Comparison of ENCODE assay signal across 23 cellular contexts in the genomic region with DNA sequence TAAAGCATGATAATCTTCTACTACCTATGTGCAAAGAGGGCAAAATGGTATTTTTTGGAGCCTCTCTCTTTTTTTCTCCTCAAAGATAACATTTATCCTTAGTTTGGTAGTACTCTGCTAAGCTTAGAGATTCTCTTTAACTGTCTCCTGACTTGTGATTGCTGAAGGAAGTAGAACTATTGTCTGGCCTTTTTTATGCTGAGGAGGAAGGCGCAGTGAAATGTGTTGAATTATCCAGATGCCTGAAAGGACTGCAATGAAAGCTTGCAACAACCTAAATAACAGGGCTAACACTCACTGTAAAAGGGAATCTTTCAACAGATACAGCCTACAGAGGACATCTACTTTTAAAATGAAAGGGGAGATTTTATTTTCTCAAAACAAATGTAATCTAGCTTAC. TPM values are rescaled to one million over a fixed set of nuclear protein-coding genes. Genes with fewer than 3 reads are reported as not detected.
A peak's percentile ranks its signal among the peaks of the same experiment; 100 is the strongest.
DNase-seq lines count a peak whose midpoint lies in the region; ATAC-seq, FAIRE-seq and TF ChIP-seq lines count a peak whose summit lies in the region.
"Had no signal": no experiment of that assay in that cellular context is flagged by ENCODE, and none has a peak within 500 bp of the region (broad histone marks: within the 10 kb centered on the region; RNA-seq: fewer than 3 reads in every experiment).

No MANE protein-coding gene starts in this region.

- TF ChIP-seq POLR2A in H1 (IDR thresholded peaks at IDR 0.05; ENCODE audit: control extremely low read depth in 1 of 2, low read depth in 2 of 2, low read length in 2 of 2), result no peak

- peaks cover 6 to 14% of the 10 kb centered on the region in 2 experiments for H3K79me2 ChIP-seq in H1 (ENCODE audit: control insufficient read depth in 1 of 2, insufficient read depth in 2 of 2, low read length in 2 of 2)

- H3K4me3 ChIP-seq in HUES6 (ENCODE audit: low read depth, low read length), result no peak overlapping the region
- H3K4me3 ChIP-seq in H1 (ENCODE audit: extremely low read depth in 1 of 4, insufficient read depth in 2 of 4, low read depth in 3 of 4, low read length in 4 of 4), result peak overlapping the region in 1 of 4 experiments; percentile 41; a peak in 1 of 8 replicates
- H3K4me3 ChIP-seq in mesodermal cell (ENCODE audit: extremely low read depth, insufficient read depth, low read length, poor library complexity, severe bottlenecking), result no peak overlapping the region
- no peak overlapping the region for H3K4me3 ChIP-seq in mucosa of descending colon
- H3K4me3 ChIP-seq: GM12878, GM23248 had no signal

- H3K9ac ChIP-seq in HUES6 (ENCODE audit: low read length) (no peak overlapping the region), H1 (replicated peaks in 1 of 4; ENCODE audit: extremely low read depth in 1 of 4, low read depth in 3 of 4, low read length in 3 of 4) (no peak overlapping the region)
- H3K9ac ChIP-seq: GM23248, SK-N-SH had no signal

- no peak overlapping the region for H2BK120ac ChIP-seq in H1 (replicated peaks; ENCODE audit: low read depth, low read length)

- H4K20me1 ChIP-seq in H1 (replicated peaks in 1 of 2; ENCODE audit: control insufficient read depth in 1 of 2, insufficient read depth in 2 of 2, low read length in 2 of 2), result no peaks in the 10 kb centered on the region

- H3K9me3 ChIP-seq in HUES6 (ENCODE audit: control insufficient read depth, insufficient read depth, low read depth, low read length) (no peaks in the 10 kb centered on the region), H1 (ENCODE audit: insufficient read depth in 2 of 2, low read depth in 1 of 2, low read length in 1 of 2) (no peaks in the 10 kb centered on the region), mesodermal cell (ENCODE audit: control insufficient read depth, low read length) (no peaks in the 10 kb centered on the region), mucosa of descending colon (no peaks in the 10 kb centered on the region)
- H3K9me3 ChIP-seq: SK-N-SH had no signal

- H4K5ac ChIP-seq in H1 (ENCODE audit: insufficient read length, low read depth, low read length), result no peak overlapping the region

- H3K4me1 ChIP-seq in HUES6 (ENCODE audit: control insufficient read depth, insufficient read depth, low read length) (peaks cover 76% of the 10 kb centered on the region), H1 (replicated peaks in 1 of 4; ENCODE audit: control insufficient read depth in 3 of 4, insufficient read depth in 4 of 4, low read length in 3 of 4) (peaks cover 0 to 29% (median 17%) of the 10 kb centered on the region in 4 experiments; a peak in 4 of 7 replicates), mesodermal cell (ENCODE audit: control insufficient read depth, insufficient read depth, low read length, poor library complexity, severe bottlenecking) (peaks cover 28% of the 10 kb centered on the region), mucosa of descending colon (ENCODE audit: low read depth) (no peaks in the 10 kb centered on the region)

- CTCF ChIA-PET in H1 (lab: Charles Lee; ENCODE audit: partially characterized antibody), result interaction anchor here (1.1 kb wide), 2 partner anchors 10 to 69 kb away, joined by 4 to 5 read pairs; no protein-coding TSS in a partner anchor

- POLR2A ChIA-PET in H1 (lab: Charles Lee; ENCODE audit: partially characterized antibody), result interaction anchor here (1.1 to 1.6 kb wide), 3 partner anchors 9 to 69 kb away, joined by 3 to 4 read pairs (median 4); no protein-coding TSS in a partner anchor

- no peak overlapping the region for H2BK20ac ChIP-seq in H1 (ENCODE audit: low read length)

- H2BK5ac ChIP-seq in H1 (ENCODE audit: low read depth, low read length), result no peak overlapping the region

- no peak overlapping the region for H4K8ac ChIP-seq in H1 (ENCODE audit: extremely low read depth, insufficient read depth, low read length)

- H3K18ac ChIP-seq in H1 (ENCODE audit: extremely low read depth, low read length), result no peak overlapping the region

- WGBS in H1 (ENCODE audit: extremely low coverage in 1 of 2, insufficient coverage in 1 of 2, insufficient read length in 1 of 2, insufficient replicate concordance in 2 of 2, low coverage in 1 of 2, low lambda C conversion rate in 2 of 2, missing lambda C conversion rate in 1 of 2), 2 experiments, result 12% methylated on average over 1 of the region's 1 CpG; no CpG with 5 or more reads in 1 of the 2 experiments
- WGBS in mesodermal cell (ENCODE audit: insufficient coverage in 2 of 2), 2 experiments, result no CpG with 5 or more reads among the region's 1 CpG

- H3K27me3 ChIP-seq in HUES6 (ENCODE audit: control insufficient read depth, insufficient read depth, low read length) (peaks cover 6% of the 10 kb centered on the region; the same call in 1 of the 2 replicates), H1 (replicated peaks in 1 of 4; ENCODE audit: control insufficient read depth in 3 of 4, extremely low read depth in 1 of 4, insufficient read depth in 3 of 4, low read length in 3 of 4) (no peaks in the 10 kb centered on the region; a peak in 1 of 7 replicates)

- H2AK5ac ChIP-seq in H1 (ENCODE audit: low read depth, low read length), result no peak overlapping the region

- ATAC-seq in mucosa of descending colon, result no peak
- ATAC-seq: GM12878 had no signal

- H4K91ac ChIP-seq in H1 (replicated peaks; ENCODE audit: insufficient read length, low read length), result no peak overlapping the region

- no peak overlapping the region for H2BK15ac ChIP-seq in H1 (ENCODE audit: low read length)

- H3K79me1 ChIP-seq in H1 (ENCODE audit: low read depth, low read length), result no peaks in the 10 kb centered on the region

- H2AFZ ChIP-seq in H1 (ENCODE audit: low read length), result no peak overlapping the region
- H2AFZ ChIP-seq: GM23248 had no signal

- H3K4ac ChIP-seq in H1 (replicated peaks; ENCODE audit: insufficient read length, low read depth, low read length), result no peak overlapping the region

- H3K56ac ChIP-seq in H1 (replicated peaks; ENCODE audit: insufficient read length, low read depth, low read length), result no peak overlapping the region

- H3K14ac ChIP-seq in H1 (ENCODE audit: insufficient read length), result no peak overlapping the region

- H3K36me3 ChIP-seq in HUES6 (ENCODE audit: control insufficient read depth, insufficient read depth, low read length) (no peaks in the 10 kb centered on the region), H1 (ENCODE audit: control insufficient read depth in 2 of 4, insufficient read depth in 4 of 4, low read length in 3 of 4) (peaks cover 0 to 5% (median 0%) of the 10 kb centered on the region in 4 experiments; a peak in 2 of 8 replicates), mesodermal cell (ENCODE audit: control insufficient read depth, insufficient read depth, low read length) (no peaks in the 10 kb centered on the region), mucosa of descending colon (ENCODE audit: low read depth) (no peaks in the 10 kb centered on the region)

- peak overlapping the region; percentile 13 to 48; a peak in 2 of 4 replicates for H3K4me2 ChIP-seq in H1 (ENCODE audit: insufficient read depth in 1 of 2, low read depth in 2 of 2, low read length in 2 of 2)
- H3K4me2 ChIP-seq: SK-N-SH had no signal

- H3K23me2 ChIP-seq in H1 (ENCODE audit: low read depth, low read length), result no peaks in the 10 kb centered on the region

- TF ChIP-seq EP300 in H1 (IDR thresholded peaks at IDR 0.05; ENCODE audit: borderline replicate concordance in 1 of 2, low read depth in 2 of 2, low read length in 2 of 2), result no peak

- no peak for DNase-seq in H1 (ENCODE audit: low read depth in 1 of 2, low spot score in 2 of 2)
- no peak for DNase-seq in glomerular visceral epithelial cell (ENCODE audit: extremely low spot score)
- no peak for DNase-seq in mucosa of descending colon
- no peak for DNase-seq in T1000 (lab: John Stamatoyannopoulos, UW)
- DNase-seq in NCI-H2081 treated with DMSO at 0.1 percent for 48 hours (lab: John Stamatoyannopoulos, UW), result no peak
- DNase-seq: CD4-positive, CD25-positive, alpha-beta regulatory T cell; DMS79 treated with DMSO at 0.1 percent for 48 hours; GM23248; KG1; NCI-H1092 treated with DMSO at 0.1 percent for 48 hours; NCI-H1436 treated with DMSO at 0.1 percent for 48 hours; NCI-H2029; NCI-H226; NCI-H510A treated with DMSO at 0.1 percent for 48 hours; NCI-H774; NK-92 treated with Interleukin-12 subunit alpha and Interleukin-12 subunit beta, amount 100 ng/mL, for 24 hours; SIG-M5; SK-N-SH had no signal

- H2BK12ac ChIP-seq in H1 (ENCODE audit: low read depth, low read length), result no peak overlapping the region

- intact Hi-C loops in mucosa of descending colon (cut with DNase I, micrococcal nuclease), result no loop called here

- no peak overlapping the region for H3K23ac ChIP-seq in H1 (ENCODE audit: insufficient read length)

- H3K27ac ChIP-seq in HUES6 (ENCODE audit: low read depth, low read length) (peak overlapping the region; percentile 33), H1 (ENCODE audit: low read depth, low read length) (no peak overlapping the region; the same call in 1 of the 2 replicates), mesodermal cell (ENCODE audit: low read depth, low read length, severe bottlenecking) (peak overlapping the region; percentile 72)
- H3K27ac ChIP-seq: GM23248, RWPE1 had no signal

- peak; percentile 99 for FAIRE-seq in H1 (lab: Jason Lieb, UNC)
- FAIRE-seq: GM12878 had no signal

- no peak for TF ChIP-seq RAD21 in H1 (IDR thresholded peaks at IDR 0.05 in 1 of 2, conservative IDR thresholded peaks at IDR 0.05 in 1 of 2; ENCODE audit: low read depth in 2 of 2, low read length in 2 of 2)

- TF ChIP-seq CTCF in H1 (IDR thresholded peaks at IDR 0.05; ENCODE audit: control extremely low read depth in 1 of 3, insufficient read depth in 1 of 3, low read depth in 1 of 3, low read length in 3 of 3), result no peak
- TF ChIP-seq CTCF in mucosa of descending colon (IDR thresholded peaks at IDR 0.05), result no peak

TF ChIP-seq in H1, 55 proteins besides CTCF, POLR2A, EP300 and RAD21 (continues in another document):
- TF ChIP-seq POLR2AphosphoS5 (IDR thresholded peaks at IDR 0.05; ENCODE audit: low read depth, low read length), result no peak
- TF ChIP-seq SIN3A (conservative IDR thresholded peaks at IDR 0.05 in 1 of 2, IDR thresholded peaks at IDR 0.05 in 1 of 2; ENCODE audit: low read depth in 1 of 2, low read length in 2 of 2), result no peak

RNA-seq across cellular contexts. Expression of a gene that starts 59.5 kb away (rescaled TPM):
- 2.4 and 2.6 TPM in 2 replicates for total RNA-seq in H1 (2021; fragmentation: NEBNext Ultra II Directional; extraction: Animal tissue kit (Norgen Biotek cat#: 25700))
- 0.46 and 0.92 TPM in 2 replicates for polyA plus RNA-seq in H1 (2011; rRNA removed)
- 1.8 TPM for polyA plus RNA-seq in H1 (2011; cell fraction: cytosol; rRNA removed)
- polyA plus RNA-seq in H1 (2011; cell fraction: nucleus; rRNA removed), result 0.23 TPM
- polyA plus RNA-seq in H1 (2012, experiment 1 of 2), result 1.4 to 3.9 TPM (median 1.8 TPM) in 4 replicates
- polyA plus RNA-seq in H1 (2012, experiment 2 of 2), result 0.14 TPM
- polyA plus RNA-seq in H1 (2013, experiment 1 of 2), result 3.4 TPM
- 3.6 TPM for polyA plus RNA-seq in H1 (2013, experiment 2 of 2)
- 0.22 and 0.28 TPM in 2 replicates for polyA minus RNA-seq in H1 (2011; rRNA and poly(A)+ RNA removed)
- polyA minus RNA-seq in H1 (2011; cell fraction: cytosol; rRNA and poly(A)+ RNA removed), result 0.88 TPM
- polyA minus RNA-seq in H1 (2011; cell fraction: nucleus; rRNA and poly(A)+ RNA removed), result 1.6 TPM
- 9.0 TPM for polyA plus RNA-seq in mesodermal cell (2013, experiment 1 of 2)
- 9.2 TPM for polyA plus RNA-seq in mesodermal cell (2013, experiment 2 of 2)
- total RNA-seq in mucosa of descending colon, result under 1 TPM in 1 of 3 donors, not detected in 2; 0.22 TPM
- total RNA-seq: CD4-positive, CD25-positive, alpha-beta regulatory T cell; GM12878; GM23248 had no signal
- polyA plus RNA-seq: BJ; CD4-positive, CD25-positive, alpha-beta regulatory T cell; GM12878; GM23248; SK-N-SH had no signal
